Comparison of ENCODE assay signal across 8 cellular contexts in the genomic region with DNA sequence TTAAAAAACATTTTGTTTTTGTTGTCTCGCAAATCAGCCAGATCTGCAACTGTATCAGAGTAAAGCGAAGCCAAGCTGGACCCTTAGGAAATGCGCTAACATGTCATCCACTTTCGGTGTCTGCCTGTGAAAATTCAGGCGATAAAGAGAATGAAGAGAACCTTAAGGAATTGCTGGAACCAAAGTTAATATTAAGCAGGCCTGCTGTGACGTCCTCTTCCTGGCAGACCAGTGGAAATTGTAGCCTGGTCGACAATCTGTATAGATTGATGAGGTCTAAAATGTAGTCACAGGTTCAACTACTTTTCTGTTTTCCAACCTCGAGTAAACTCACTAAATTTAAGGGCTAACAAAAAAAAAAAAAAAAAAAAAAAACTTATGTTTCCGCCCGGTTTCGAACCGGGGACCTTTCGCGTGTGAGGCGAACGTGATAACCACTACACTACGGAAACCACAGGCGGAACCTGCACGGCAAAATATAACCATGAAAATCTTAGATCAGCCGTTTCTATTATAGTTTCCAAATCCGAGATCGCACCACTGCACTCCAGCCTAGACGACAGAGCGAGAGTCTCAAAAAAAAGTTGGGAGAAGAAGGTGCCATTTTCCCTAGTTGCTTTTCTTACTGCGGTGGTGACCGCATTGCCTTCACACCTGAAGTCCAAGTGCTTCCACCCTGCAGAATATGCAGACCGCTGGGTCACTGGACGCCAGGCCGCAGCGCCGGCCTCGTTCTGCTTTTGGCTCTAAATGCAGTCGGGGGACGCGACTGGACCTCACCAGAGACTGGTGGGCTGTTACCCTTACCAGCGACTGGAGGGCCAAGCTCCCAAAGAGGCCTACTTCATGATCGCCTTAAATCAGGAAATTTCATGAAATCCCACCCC.
DNase-seq lines count a peak whose midpoint lies in the region; ATAC-seq and TF ChIP-seq lines count a peak whose summit lies in the region.
"Not testable (repeated sequence)": the region's sequence is repeated elsewhere in the genome, so short reads cannot be mapped to it uniquely, and the experiment has no call there.

No MANE protein-coding gene starts in this region.

- peak; percentile 79 for ATAC-seq in omental fat pad (ENCODE audit: low FRiP score)

- in situ Hi-C loops in SK-MEL-5 (cut with HindIII; ENCODE audit: low pct_unique_long_range_greater_than_20kb, low sequenced_read_pairs) = not testable (repeated sequence)

- H3K9me3 ChIP-seq in MG63; iPS DF 6.9 (ENCODE audit: control insufficient read depth, insufficient read depth, low read length): not testable (repeated sequence)

- DNase-seq in DMS 273 treated with DMSO at 0.1 percent for 48 hours (lab: John Stamatoyannopoulos, UW) (peak; percentile 1), MG63 (peak; percentile 39), SK-MEL-5 (ENCODE audit: low read depth, low spot score) (peak; percentile 65), activated T-cell treated with anti-CD3 and anti-CD28 coated beads for 48 hours (ENCODE audit: low read depth) (peak; percentile 25), dorsolateral prefrontal cortex (peak in 2 of 10 donors; percentile 24 to 29), omental fat pad (ENCODE audit: low spot score) (peak; percentile 55), superior temporal gyrus (ENCODE audit: extremely low spot score) (peak; percentile 48)
- not testable (repeated sequence) for DNase-seq in iPS DF 6.9 (ENCODE audit: low read depth, low spot score)

- not testable (repeated sequence) for H3K36me3 ChIP-seq in MG63; iPS DF 6.9 (ENCODE audit: control insufficient read depth, insufficient read depth, low read length)

- TF ChIP-seq CTCF in dorsolateral prefrontal cortex (IDR thresholded peaks at IDR 0.05 in 54 of 56, conservative IDR thresholded peaks at IDR 0.05 in 2 of 56; ENCODE audit: low read depth in 1 of 56, partially characterized antibody in 56 of 56); omental fat pad (IDR thresholded peaks at IDR 0.05): not testable (repeated sequence)

- H3K4me1 ChIP-seq in iPS DF 6.9 (ENCODE audit: control insufficient read depth, insufficient read depth, low read length) = not testable (repeated sequence)

- intact Hi-C loops in dorsolateral prefrontal cortex (cut with DNase I) = not testable (repeated sequence)

- peak overlapping the region; percentile 29 for H3K4me3 ChIP-seq in MG63
- peak overlapping the region in 38 of 59 donors; percentile 13 to 63 (median 37) for H3K4me3 ChIP-seq in dorsolateral prefrontal cortex
- peak overlapping the region; percentile 48; the same call in 1 of the 2 replicates for H3K4me3 ChIP-seq in iPS DF 6.9 (ENCODE audit: low read length)

- H3K27me3 ChIP-seq in MG63; dorsolateral prefrontal cortex; iPS DF 6.9 (ENCODE audit: control insufficient read depth, insufficient read depth, low read length): not testable (repeated sequence)

- no CpG with 5 or more reads among the region's 37 CpGs for WGBS in iPS DF 6.9 (ENCODE audit: insufficient coverage, insufficient read length)

- H3K27ac ChIP-seq in dorsolateral prefrontal cortex; iPS DF 6.9 (ENCODE audit: low read length): not testable (repeated sequence)
